1 cellular context compared by ENCODE assay signal in the genomic region with DNA sequence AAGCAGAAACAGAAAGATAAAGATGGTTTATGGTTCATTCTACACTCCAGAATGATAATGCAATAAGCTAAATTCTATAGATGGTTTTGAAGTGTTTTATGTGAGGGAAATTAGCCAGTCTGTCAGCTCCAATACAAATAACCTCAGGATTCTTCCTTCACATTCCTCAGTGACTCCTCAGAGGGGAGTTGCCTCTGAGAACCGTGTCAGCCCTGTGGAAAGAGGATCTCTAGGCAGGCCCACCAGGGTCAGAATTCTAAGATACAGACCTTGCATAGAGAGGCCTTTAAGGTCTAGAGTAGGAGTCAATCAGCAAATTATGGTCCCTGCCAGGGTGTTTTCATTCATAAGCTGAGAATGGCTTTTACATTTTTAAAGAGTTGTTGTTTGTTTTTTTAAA.
TF ChIP-seq lines count a peak whose summit lies in the region.

No MANE protein-coding gene starts in this region.

TF ChIP-seq in SK-N-SH, 30 proteins besides CTCF, POLR2A, EP300 and RAD21 (continued from another document):
- TF ChIP-seq EZH2phosphoT487 (IDR thresholded peaks at IDR 0.05; ENCODE audit: borderline replicate concordance, low read depth) = no peak
- no peak for TF ChIP-seq MXI1 (IDR thresholded peaks at IDR 0.05; ENCODE audit: low read depth, low read length)
- TF ChIP-seq, protein P1, sequence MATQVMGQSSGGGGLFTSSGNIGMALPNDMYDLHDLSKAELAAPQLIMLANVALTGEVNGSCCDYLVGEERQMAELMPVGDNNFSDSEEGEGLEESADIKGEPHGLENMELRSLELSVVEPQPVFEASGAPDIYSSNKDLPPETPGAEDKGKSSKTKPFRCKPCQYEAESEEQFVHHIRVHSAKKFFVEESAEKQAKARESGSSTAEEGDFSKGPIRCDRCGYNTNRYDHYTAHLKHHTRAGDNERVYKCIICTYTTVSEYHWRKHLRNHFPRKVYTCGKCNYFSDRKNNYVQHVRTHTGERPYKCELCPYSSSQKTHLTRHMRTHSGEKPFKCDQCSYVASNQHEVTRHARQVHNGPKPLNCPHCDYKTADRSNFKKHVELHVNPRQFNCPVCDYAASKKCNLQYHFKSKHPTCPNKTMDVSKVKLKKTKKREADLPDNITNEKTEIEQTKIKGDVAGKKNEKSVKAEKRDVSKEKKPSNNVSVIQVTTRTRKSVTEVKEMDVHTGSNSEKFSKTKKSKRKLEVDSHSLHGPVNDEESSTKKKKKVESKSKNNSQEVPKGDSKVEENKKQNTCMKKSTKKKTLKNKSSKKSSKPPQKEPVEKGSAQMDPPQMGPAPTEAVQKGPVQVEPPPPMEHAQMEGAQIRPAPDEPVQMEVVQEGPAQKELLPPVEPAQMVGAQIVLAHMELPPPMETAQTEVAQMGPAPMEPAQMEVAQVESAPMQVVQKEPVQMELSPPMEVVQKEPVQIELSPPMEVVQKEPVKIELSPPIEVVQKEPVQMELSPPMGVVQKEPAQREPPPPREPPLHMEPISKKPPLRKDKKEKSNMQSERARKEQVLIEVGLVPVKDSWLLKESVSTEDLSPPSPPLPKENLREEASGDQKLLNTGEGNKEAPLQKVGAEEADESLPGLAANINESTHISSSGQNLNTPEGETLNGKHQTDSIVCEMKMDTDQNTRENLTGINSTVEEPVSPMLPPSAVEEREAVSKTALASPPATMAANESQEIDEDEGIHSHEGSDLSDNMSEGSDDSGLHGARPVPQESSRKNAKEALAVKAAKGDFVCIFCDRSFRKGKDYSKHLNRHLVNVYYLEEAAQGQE (IDR thresholded peaks at IDR 0.05; ENCODE audit: low read depth, low read length) = no peak
- TF ChIP-seq, protein P2, sequence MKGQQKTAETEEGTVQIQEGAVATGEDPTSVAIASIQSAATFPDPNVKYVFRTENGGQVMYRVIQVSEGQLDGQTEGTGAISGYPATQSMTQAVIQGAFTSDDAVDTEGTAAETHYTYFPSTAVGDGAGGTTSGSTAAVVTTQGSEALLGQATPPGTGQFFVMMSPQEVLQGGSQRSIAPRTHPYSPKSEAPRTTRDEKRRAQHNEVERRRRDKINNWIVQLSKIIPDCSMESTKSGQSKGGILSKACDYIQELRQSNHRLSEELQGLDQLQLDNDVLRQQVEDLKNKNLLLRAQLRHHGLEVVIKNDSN (IDR thresholded peaks at IDR 0.05; ENCODE audit: borderline replicate concordance, low read depth) = no peak
